Comparison of ENCODE assay signal across 17 cellular contexts in the genomic region with DNA sequence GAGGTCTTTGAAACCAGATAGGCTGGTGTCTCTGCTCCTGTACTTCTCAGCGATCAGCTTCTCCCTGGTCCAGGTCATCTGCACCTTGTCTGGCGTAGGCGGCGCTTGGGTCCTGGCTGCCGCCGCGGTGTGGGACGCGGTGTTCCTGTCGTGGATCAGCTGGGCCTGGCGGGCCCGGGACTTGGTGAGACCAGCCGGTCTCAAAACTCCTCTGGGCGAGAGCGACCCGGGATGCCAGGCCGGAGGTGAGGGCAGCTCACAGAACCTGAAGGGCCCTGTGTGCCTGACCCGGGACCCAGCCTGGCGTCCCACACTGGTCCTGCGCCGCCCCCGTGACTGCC. TPM values are rescaled to one million over a fixed set of nuclear protein-coding genes. Genes with fewer than 3 reads are reported as not detected.
"Had no signal": no experiment of that assay in that cellular context is flagged by ENCODE, and none has a peak within 500 bp of the region (broad histone marks: within the 10 kb centered on the region; RNA-seq: fewer than 3 reads in every experiment).

No MANE protein-coding gene starts in this region.

- H3K4me1 ChIP-seq: gastrocnemius medialis, neural progenitor cell, parathyroid adenoma, transverse colon had no signal

- H3K27me3 ChIP-seq: esophagus muscularis mucosa, neural progenitor cell, transverse colon had no signal

- H3K9me3 ChIP-seq: esophagus muscularis mucosa, gastrocnemius medialis, thoracic aorta, transverse colon had no signal

- ATAC-seq: gastrocnemius medialis had no signal

- H3K4me1 Mint-ChIP-seq: immature natural killer cell; naive thymus-derived CD4-positive, alpha-beta T cell had no signal

- H3K9me3 Mint-ChIP-seq: effector memory CD8-positive, alpha-beta T cell; immature natural killer cell; naive thymus-derived CD4-positive, alpha-beta T cell; neural progenitor cell had no signal

- H3K27ac Mint-ChIP-seq: effector memory CD8-positive, alpha-beta T cell; immature natural killer cell; naive thymus-derived CD4-positive, alpha-beta T cell; neural progenitor cell had no signal

- H3K4me3 ChIP-seq: esophagus muscularis mucosa, gastrocnemius medialis, neural progenitor cell, smooth muscle cell, thoracic aorta, transverse colon had no signal

- H3K4me3 Mint-ChIP-seq: effector memory CD8-positive, alpha-beta T cell; immature natural killer cell; naive thymus-derived CD4-positive, alpha-beta T cell; neural progenitor cell had no signal

- H3K27ac ChIP-seq: epithelial cell of prostate, esophagus muscularis mucosa, gastrocnemius medialis, neural progenitor cell, parathyroid adenoma, thoracic aorta, transverse colon had no signal

- DNase-seq: effector memory CD8-positive, alpha-beta T cell; gastrocnemius medialis; mesendoderm; naive thymus-derived CD4-positive, alpha-beta T cell; occipital lobe; stimulated activated CD4-positive, alpha-beta T cell treated with anti-CD3 and anti-CD28 coated beads, Interleukin-2, amount 100 ng/mL, for 48 hours; stimulated activated naive CD4-positive, alpha-beta T cell treated with Interleukin-2 at 50 U/mL for 16 hours; transverse colon had no signal

- H3K27me3 Mint-ChIP-seq: effector memory CD8-positive, alpha-beta T cell; naive thymus-derived CD4-positive, alpha-beta T cell had no signal

RNA-seq across cellular contexts. Expression of a gene that starts 48.9 kb away (rescaled TPM):
- total RNA-seq: gastrocnemius medialis, mononuclear cell had no signal
- polyA plus RNA-seq: immature natural killer cell; keratinocyte; naive thymus-derived CD4-positive, alpha-beta T cell had no signal
